ENCODE assay signal across 2 cellular contexts in genomic region chr2:176650811-176651559, GRCh38.
TF ChIP-seq lines count a peak whose summit lies in the region.

No MANE protein-coding gene starts in this region.

TF ChIP-seq in H1, 55 proteins besides CTCF, POLR2A, EP300 and RAD21 (continued from another document):
- TF ChIP-seq YY1 (IDR thresholded peaks at IDR 0.05; ENCODE audit: low read depth, low read length) = 0 out of 2 replicates have a peak, but pooled peaks have one; percentile 40

TF ChIP-seq in GM12891, 5 proteins besides CTCF, POLR2A, EP300 and RAD21 (continued from another document):
- TF ChIP-seq POLR2AphosphoS5 (IDR thresholded peaks at IDR 0.05; ENCODE audit: low read depth, low read length) (no peak), SPI1 (IDR thresholded peaks at IDR 0.05; ENCODE audit: low read depth, low read length) (no peak), POU2F2 (IDR thresholded peaks at IDR 0.05; ENCODE audit: low read depth, low read length) (no peak), PAX5 (IDR thresholded peaks at IDR 0.05; ENCODE audit: insufficient read depth, low read length, severe bottlenecking) (no peak)
